ENCODE assay signal across 8 cellular contexts in genomic region chr12:4274396-4274959, GRCh38. TPM values are rescaled to one million over a fixed set of nuclear protein-coding genes. Genes with fewer than 3 reads are reported as not detected.
DNase-seq lines count a peak whose midpoint lies in the region; ATAC-seq and TF ChIP-seq lines count a peak whose summit lies in the region.

No MANE protein-coding gene starts in this region.

- POLR2A ChIA-PET in CD4-positive, alpha-beta T cell (lab: Charles Lee), result interaction anchor here (0.7 to 10.1 kb wide), 13 partner anchors 14 to 401 kb away, joined by 3 to 113 read pairs (median 8); partner anchors contain the start of genes PARP11 and TIGAR

- no peak for TF ChIP-seq EP300 in upper lobe of left lung (IDR thresholded peaks at IDR 0.05)

- H3K4me3 ChIP-seq in mesendoderm (ENCODE audit: low read length) (peak overlapping the region; percentile 94), upper lobe of left lung (peak overlapping the region; percentile 62 to 81 (median 72)), MG63 (no peak overlapping the region)

- H3K4ac ChIP-seq in mesendoderm (ENCODE audit: low read depth, low read length), result peak overlapping the region; percentile 93

- peak overlapping the region; percentile 82 for H3K27ac ChIP-seq in CD4-positive, alpha-beta T cell (ENCODE audit: low read depth, low read length)
- H3K27ac ChIP-seq in mesendoderm (ENCODE audit: low read depth, low read length) (peak overlapping the region; percentile 49), upper lobe of left lung (peak overlapping the region; percentile 79 to 92 (median 86))

- peak in 3 of 10 experiments; percentile 16 to 34 (median 17) for DNase-seq in CD4-positive, alpha-beta T cell
- peak; percentile 46 for DNase-seq in OCI-M1 (lab: John Stamatoyannopoulos, UW)
- DNase-seq in central memory CD8-positive, alpha-beta T cell (ENCODE audit: low spot score in 2 of 2), result no peak
- DNase-seq in mesendoderm, result no peak
- peak in 1 of 2 donors; percentile 82 for DNase-seq in upper lobe of left lung
- no peak for DNase-seq in MG63

- H3K27ac Mint-ChIP-seq in CD4-positive, alpha-beta T cell, result peak overlapping the region; percentile 99
- peak overlapping the region; percentile 97 for H3K27ac Mint-ChIP-seq in central memory CD8-positive, alpha-beta T cell (ENCODE audit: low read depth)

- H3K79me2 ChIP-seq in mesendoderm (ENCODE audit: control insufficient read depth, insufficient read depth, low read length), result peaks cover 52% of the 10 kb centered on the region

- peak overlapping the region; percentile 68 for H3K18ac ChIP-seq in mesendoderm (ENCODE audit: low read length)

- H3K4me1 ChIP-seq in mesendoderm (ENCODE audit: control insufficient read depth, low read depth, low read length) (peaks cover 10% of the 10 kb centered on the region), upper lobe of left lung (peaks cover 73 to 94% (median 82%) of the 10 kb centered on the region in 4 donors)

- no peaks in the 10 kb centered on the region for H3K9me3 ChIP-seq in CD4-positive, alpha-beta T cell (ENCODE audit: control insufficient read depth, low read length)
- H3K9me3 ChIP-seq in upper lobe of left lung, result no peaks in the 10 kb centered on the region
- H3K9me3 ChIP-seq in MG63, result no peaks in the 10 kb centered on the region

- H2BK5ac ChIP-seq in mesendoderm (ENCODE audit: low read length), result peak overlapping the region; percentile 58

- no peak overlapping the region for H3K23ac ChIP-seq in mesendoderm (ENCODE audit: low read length)

- no peaks in the 10 kb centered on the region for H3K9me3 Mint-ChIP-seq in CD4-positive, alpha-beta T cell
- H3K9me3 Mint-ChIP-seq in central memory CD8-positive, alpha-beta T cell, result no peaks in the 10 kb centered on the region

- peak overlapping the region; percentile 74 for H2BK120ac ChIP-seq in mesendoderm (ENCODE audit: low read depth, low read length)

- H4K8ac ChIP-seq in mesendoderm (ENCODE audit: low read depth, low read length), result no peak overlapping the region

- WGBS in mesendoderm (ENCODE audit: extremely low coverage, insufficient coverage, low lambda C conversion rate), result no CpG with 5 or more reads among the region's 39 CpGs
- WGBS in upper lobe of left lung, 2 donors, result 0 to 2% methylated on average over 27 to 39 of the region's 39 CpGs

- no peak for TF ChIP-seq CTCF in CD4-positive, alpha-beta T cell (IDR thresholded peaks at IDR 0.05)
- no peak for TF ChIP-seq CTCF in upper lobe of left lung (IDR thresholded peaks at IDR 0.05)

- H3K27me3 Mint-ChIP-seq in CD4-positive, alpha-beta T cell, result no peaks in the 10 kb centered on the region
- no peaks in the 10 kb centered on the region for H3K27me3 Mint-ChIP-seq in central memory CD8-positive, alpha-beta T cell

- CTCF ChIA-PET in CD4-positive, alpha-beta T cell (lab: Charles Lee), result interaction anchor here (3.2 to 3.4 kb wide), 2 partner anchors 24 to 131 kb away, joined by 42 to 56 read pairs; no protein-coding TSS in a partner anchor

- no peak for ATAC-seq in CD4-positive, alpha-beta T cell (ENCODE audit: poor library complexity)
- no peak for ATAC-seq in central memory CD8-positive, alpha-beta T cell (replicated peaks; ENCODE audit: extremely low read depth, poor library complexity, severe bottlenecking)
- no peak for ATAC-seq in upper lobe of left lung (ENCODE audit: low FRiP score in 2 of 2)
- ATAC-seq in HG02678 (IDR thresholded peaks at IDR 0.05; ENCODE audit: unreplicated experiment), result no peak
- ATAC-seq in esophagus mucosa, result no peak

- H3K4me2 ChIP-seq in mesendoderm (ENCODE audit: low read length), result peak overlapping the region; percentile 46

- intact Hi-C loops in CD4-positive, alpha-beta T cell (cut with DNase I, micrococcal nuclease), result loop anchor here (10.0 kb wide), 1 partner anchor 310 kb away; no protein-coding TSS in a partner anchor

- H2AK5ac ChIP-seq in mesendoderm (ENCODE audit: low read length), result no peak overlapping the region

- H3K36me3 Mint-ChIP-seq in CD4-positive, alpha-beta T cell (ENCODE audit: low read depth), result peaks cover 78% of the 10 kb centered on the region
- H3K36me3 Mint-ChIP-seq in central memory CD8-positive, alpha-beta T cell (ENCODE audit: insufficient read depth), result peaks cover 71% of the 10 kb centered on the region

- H2BK15ac ChIP-seq in mesendoderm (replicated peaks; ENCODE audit: low read depth), result no peak overlapping the region

- peaks cover 12% of the 10 kb centered on the region for H3K79me1 ChIP-seq in mesendoderm (ENCODE audit: low read length)

- H4K5ac ChIP-seq in mesendoderm (ENCODE audit: low read length), result no peak overlapping the region

- H3K4me1 Mint-ChIP-seq in CD4-positive, alpha-beta T cell (ENCODE audit: low read depth), result peaks cover 54% of the 10 kb centered on the region
- peaks cover 61% of the 10 kb centered on the region for H3K4me1 Mint-ChIP-seq in central memory CD8-positive, alpha-beta T cell

- peak overlapping the region; percentile 95 for H3K4me3 Mint-ChIP-seq in CD4-positive, alpha-beta T cell
- H3K4me3 Mint-ChIP-seq in central memory CD8-positive, alpha-beta T cell, result peak overlapping the region; percentile 95

- H3K36me3 ChIP-seq in mesendoderm (ENCODE audit: control insufficient read depth, insufficient read depth, low read length) (peaks cover 16% of the 10 kb centered on the region), upper lobe of left lung (peaks cover 0 to 4% (median 0%) of the 10 kb centered on the region in 4 donors), MG63 (no peaks in the 10 kb centered on the region)

- no peaks in the 10 kb centered on the region for H3K27me3 ChIP-seq in CD4-positive, alpha-beta T cell (ENCODE audit: control insufficient read depth, insufficient read depth, low read length)
- H3K27me3 ChIP-seq in mesendoderm (ENCODE audit: insufficient read depth, low read length, poor library complexity), result no peaks in the 10 kb centered on the region
- peaks cover 1 to 30% (median 18%) of the 10 kb centered on the region in 4 donors for H3K27me3 ChIP-seq in upper lobe of left lung
- peaks cover 70% of the 10 kb centered on the region for H3K27me3 ChIP-seq in MG63

- peak overlapping the region; percentile 96 for H3K56ac ChIP-seq in mesendoderm (ENCODE audit: low read length)

- TF ChIP-seq POLR2A in upper lobe of left lung (IDR thresholded peaks at IDR 0.05), result no peak

- H3K9ac ChIP-seq in mesendoderm (ENCODE audit: low read length), result peak overlapping the region; percentile 91

RNA-seq across cellular contexts. Expression of gene CCND2, which starts 0.9 kb away (rescaled TPM):
- 100 to 1,000 TPM; 159 to 163 TPM for total RNA-seq in CD4-positive, alpha-beta T cell
- 117 TPM for polyA plus RNA-seq in mesendoderm (2013, experiment 1 of 2)
- 108 TPM for polyA plus RNA-seq in mesendoderm (2013, experiment 2 of 2)
- total RNA-seq in upper lobe of left lung (100 to 1,000 TPM in 1 of 6 donors, 10 to 100 TPM in 5; 47.1 to 101 (median 64.6) TPM), esophagus mucosa (48.9 TPM)
- total RNA-seq in MG63 (2014; rRNA removed; shearing (Covaris generic); ENCODE audit: low replicate concordance), result 0.07 TPM in 1 of 2 replicates, not detected in the other

RNA-seq across cellular contexts. Expression of gene TIGAR, which starts 46.5 kb away (rescaled TPM):
- total RNA-seq in CD4-positive, alpha-beta T cell, result 1 to 10 TPM; 5.3 to 7.1 TPM
- 13.7 TPM for polyA plus RNA-seq in mesendoderm (2013, experiment 1 of 2)
- 13.9 TPM for polyA plus RNA-seq in mesendoderm (2013, experiment 2 of 2)
- total RNA-seq in upper lobe of left lung (10 to 100 TPM in 3 of 6 donors, 1 to 10 TPM in 3; 4.9 to 19.5 (median 10.4) TPM), esophagus mucosa (6.1 TPM)
- 9.9 and 86.7 TPM in 2 replicates for total RNA-seq in MG63 (2014; rRNA removed; shearing (Covaris generic); ENCODE audit: low replicate concordance)

Comparison
In these comparisons a context has a peak if more than half of its experiments do, and no peak if none do; other contexts are left out.
1. RNA of gene CCND2, which starts 0.9 kb away (total RNA-seq): 159 to 163 TPM in CD4-positive, alpha-beta T cell, 47.1 to 101 TPM in upper lobe of left lung and 48.9 TPM in esophagus mucosa (single experiment); 0.07 TPM in MG63; every median in the first group is over 10 times any median in the second.
2. Peak in every context shown above with its lines, with median percentiles within 50 percentile points of each other: H3K27ac ChIP-seq.